ENCODE assay signal across 12 cellular contexts in the genomic region with DNA sequence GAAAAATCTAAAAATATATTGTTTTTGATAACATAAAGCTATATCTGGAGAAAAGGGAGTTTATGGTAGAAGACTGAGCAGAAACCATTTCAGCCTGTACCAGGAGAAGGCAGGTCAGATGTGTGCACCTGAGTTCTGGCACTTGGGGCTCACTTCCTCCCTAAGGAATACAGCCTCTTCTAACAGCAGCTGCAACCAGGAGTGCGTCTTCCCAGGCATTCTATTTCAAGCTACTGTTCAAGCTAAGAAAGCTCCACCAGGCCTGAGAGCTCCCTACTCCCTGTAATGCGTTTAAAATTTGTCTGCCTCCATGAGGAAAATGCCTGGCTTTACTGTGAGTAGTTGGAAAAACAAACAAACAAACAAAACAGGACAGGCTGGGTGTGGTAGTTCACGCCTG.
A peak's percentile ranks its signal among the peaks of the same experiment; 100 is the strongest.
DNase-seq lines count a peak whose midpoint lies in the region; ATAC-seq and TF ChIP-seq lines count a peak whose summit lies in the region.
"Had no signal": no experiment of that assay in that cellular context is flagged by ENCODE, and none has a peak within 500 bp of the region (broad histone marks: within the 10 kb centered on the region; RNA-seq: fewer than 3 reads in every experiment).

No MANE protein-coding gene starts in this region.

- no peaks in the 10 kb centered on the region for H3K4me1 ChIP-seq in neural progenitor cell

- peak overlapping the region; percentile 93 to 99 (median 98) for H3K27ac Mint-ChIP-seq in naive thymus-derived CD8-positive, alpha-beta T cell
- no peak overlapping the region for H3K27ac Mint-ChIP-seq in neural progenitor cell

- no peaks in the 10 kb centered on the region for H3K9me3 ChIP-seq in neural progenitor cell (ENCODE audit: low read depth)

- peak overlapping the region; percentile 71 to 90 (median 84) for H3K4me3 Mint-ChIP-seq in naive thymus-derived CD8-positive, alpha-beta T cell
- H3K4me3 Mint-ChIP-seq in neural progenitor cell = no peak overlapping the region

- no peaks in the 10 kb centered on the region for H3K27me3 ChIP-seq in neural progenitor cell

- ATAC-seq in naive thymus-derived CD8-positive, alpha-beta T cell = no peak
- ATAC-seq in HG03108 (IDR thresholded peaks at IDR 0.05; ENCODE audit: unreplicated experiment) = no peak
- no peak for ATAC-seq in GM19324 (IDR thresholded peaks at IDR 0.05; ENCODE audit: low FRiP score, unreplicated experiment)

- H3K36me3 Mint-ChIP-seq in naive thymus-derived CD8-positive, alpha-beta T cell = peaks cover 0 to 31% (median 0%) of the 10 kb centered on the region in 3 donors
- H3K36me3 Mint-ChIP-seq in neural progenitor cell = peaks cover 29% of the 10 kb centered on the region

- POLR2A ChIA-PET in naive thymus-derived CD8-positive, alpha-beta T cell (lab: Charles Lee) = interaction anchor here (0.6 to 2.8 kb wide), 6 partner anchors 25 to 512 kb away, joined by 3 to 17 read pairs (median 6); a partner anchor contains a TSS

- H3K4me1 Mint-ChIP-seq in naive thymus-derived CD8-positive, alpha-beta T cell = peaks cover 54 to 99% (median 90%) of the 10 kb centered on the region in 4 donors
- H3K4me1 Mint-ChIP-seq in neural progenitor cell = peaks cover 32% of the 10 kb centered on the region

- peaks cover 99% of the 10 kb centered on the region for H4K20me1 ChIP-seq in neural progenitor cell (ENCODE audit: low read depth)

- peaks cover 100% of the 10 kb centered on the region for H3K79me2 ChIP-seq in neural progenitor cell (ENCODE audit: low read depth)

- H3K4me3 ChIP-seq in neural progenitor cell = no peak overlapping the region

- DNase-seq in DMS79 treated with DMSO at 0.1 percent for 48 hours (lab: John Stamatoyannopoulos, UW) = peak; percentile 24
- DNase-seq in naive thymus-derived CD8-positive, alpha-beta T cell = no peak
- no peak for DNase-seq in neural progenitor cell (ENCODE audit: low spot score)
- no peak for DNase-seq in ecto neural progenitor cell (ENCODE audit: low spot score)
- DNase-seq: amniotic stem cell, H7, kidney, NCI-H446 treated with DMSO at 0.1 percent for 48 hours had no signal

- TF ChIP-seq CTCF in C4-2B (conservative IDR thresholded peaks at IDR 0.05) = no peak
- no peak for TF ChIP-seq CTCF in neural progenitor cell (IDR thresholded peaks at IDR 0.05)

- H2AFZ ChIP-seq in neural progenitor cell (replicated peaks) = no peak overlapping the region

- no peaks in the 10 kb centered on the region for H3F3A ChIP-seq in neural progenitor cell (ENCODE audit: low read depth)

- no peak overlapping the region for H3K4me2 ChIP-seq in neural progenitor cell

- no peaks in the 10 kb centered on the region for H3K9me3 Mint-ChIP-seq in naive thymus-derived CD8-positive, alpha-beta T cell
- H3K9me3 Mint-ChIP-seq in neural progenitor cell = no peaks in the 10 kb centered on the region

- no peaks in the 10 kb centered on the region for H3K27me3 Mint-ChIP-seq in naive thymus-derived CD8-positive, alpha-beta T cell
- peaks cover 7% of the 10 kb centered on the region for H3K27me3 Mint-ChIP-seq in neural progenitor cell (ENCODE audit: insufficient read depth, low read depth)

- no peaks in the 10 kb centered on the region for H3K36me3 ChIP-seq in neural progenitor cell

- no peak overlapping the region for H3K9ac ChIP-seq in neural progenitor cell

- H3K27ac ChIP-seq in C4-2B = peak overlapping the region; percentile 23; the same call in 1 of the 2 replicates
- H3K27ac ChIP-seq in angular gyrus (ENCODE audit: low read depth, low read length) = peak overlapping the region; percentile 72
- no peak overlapping the region for H3K27ac ChIP-seq in neural progenitor cell
